Comparison of ENCODE assay signal across 17 cellular contexts in the genomic region with DNA sequence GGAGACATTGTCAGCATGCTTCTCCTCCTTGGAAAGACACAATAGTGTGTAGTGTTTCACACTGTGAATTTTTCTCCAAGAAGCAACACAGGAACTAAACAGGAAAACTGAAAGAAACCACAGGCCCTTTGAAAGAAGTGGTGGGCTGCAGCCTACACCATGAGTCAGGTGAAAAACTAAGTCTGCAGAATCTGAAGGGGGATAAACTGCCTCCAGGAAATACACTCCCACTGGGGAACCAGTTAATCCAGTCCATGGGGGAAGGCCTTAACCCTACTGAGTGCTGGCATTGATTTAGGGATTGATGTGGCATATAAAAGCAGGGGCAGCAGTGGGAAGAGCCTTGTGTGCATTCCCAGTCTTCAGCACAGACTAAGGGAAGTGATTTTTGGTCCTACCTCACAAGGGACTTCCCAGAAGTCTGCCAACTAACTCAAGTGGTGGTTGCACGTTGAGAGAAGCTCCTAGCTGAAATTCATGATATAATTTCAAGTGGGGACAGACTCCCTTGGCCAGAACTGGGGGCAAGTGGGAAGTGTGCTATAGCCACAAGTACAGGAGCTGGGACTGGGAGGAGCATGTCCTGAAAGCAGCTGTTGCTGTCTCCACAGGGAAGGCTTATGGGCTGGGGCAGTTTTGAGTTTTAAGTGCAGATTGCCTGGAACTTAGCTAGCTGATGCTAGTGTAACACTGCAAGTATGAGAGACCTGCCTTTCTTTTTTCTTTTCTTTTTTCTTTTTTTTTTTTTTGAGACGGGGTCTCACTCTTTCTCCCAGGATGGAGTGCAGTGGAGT. TPM values are rescaled to one million over a fixed set of nuclear protein-coding genes. Genes with fewer than 3 reads are reported as not detected.
DNase-seq lines count a peak whose midpoint lies in the region; ATAC-seq and TF ChIP-seq lines count a peak whose summit lies in the region.
"Had no signal": no experiment of that assay in that cellular context is flagged by ENCODE, and none has a peak within 500 bp of the region (broad histone marks: within the 10 kb centered on the region; RNA-seq: fewer than 3 reads in every experiment).

No MANE protein-coding gene starts in this region.

- H3K27ac Mint-ChIP-seq in CD14-positive monocyte = peak overlapping the region in 5 of 7 donors; percentile 7 to 76 (median 29)
- H3K27ac Mint-ChIP-seq: natural killer cell had no signal

- H3K27me3 Mint-ChIP-seq in CD14-positive monocyte (ENCODE audit: low read depth in 3 of 3) = peaks cover 0 to 2% (median 0%) of the 10 kb centered on the region in 3 donors

- H3K9me3 Mint-ChIP-seq in CD14-positive monocyte = peaks cover 0 to 15% (median 5%) of the 10 kb centered on the region in 7 donors
- H3K9me3 Mint-ChIP-seq: natural killer cell had no signal

- peaks cover 3% of the 10 kb centered on the region in 2 donors for H3K36me3 Mint-ChIP-seq in CD14-positive monocyte
- H3K36me3 Mint-ChIP-seq: natural killer cell had no signal

- no peak for TF ChIP-seq CTCF in CD14-positive monocyte (IDR thresholded peaks at IDR 0.05)

- in situ Hi-C loops in SK-MEL-5 (cut with HindIII; ENCODE audit: low pct_unique_long_range_greater_than_20kb, low sequenced_read_pairs) = no loop called here

- intact Hi-C loops in CD14-positive monocyte (cut with micrococcal nuclease) = no loop called here

- peaks cover 43% of the 10 kb centered on the region for H3K4me1 Mint-ChIP-seq in CD14-positive monocyte

- DNase-seq in CD14-positive monocyte (ENCODE audit: low spot score) (no peak), SK-MEL-5 (ENCODE audit: low read depth, low spot score) (peak; percentile 17), NCI-H748 treated with DMSO at 0.1 percent for 48 hours (lab: John Stamatoyannopoulos, UW) (no peak), OCI-M1 (lab: John Stamatoyannopoulos, UW) (no peak)
- DNase-seq: central memory CD4-positive, alpha-beta T cell; DMS53; foreskin melanocyte; left ventricle myocardium superior; MV-4-11; natural killer cell; NCI-H2081 treated with DMSO at 0.1 percent for 48 hours; NCI-H69; retina; substantia nigra had no signal

- no peak overlapping the region for H3K4me3 Mint-ChIP-seq in CD14-positive monocyte
- H3K4me3 Mint-ChIP-seq: natural killer cell had no signal

- ATAC-seq in GM18502 (IDR thresholded peaks at IDR 0.05; ENCODE audit: poor library complexity, unreplicated experiment) = peak; percentile 49
- peak; percentile 74 for ATAC-seq in esophagus mucosa
- ATAC-seq in HG03342 (IDR thresholded peaks at IDR 0.05; ENCODE audit: unreplicated experiment) = no peak
- ATAC-seq: left ventricle myocardium superior, natural killer cell had no signal

RNA-seq across cellular contexts. Expression of a gene that starts 31.3 kb away (rescaled TPM):
- 10 to 100 TPM; 22.9 to 43.9 TPM for polyA plus RNA-seq in CD14-positive monocyte
- 18.7 and 19.7 TPM in 2 replicates for total RNA-seq in SK-MEL-5 (2014; rRNA removed; shearing (Covaris generic))
- 22.4 and 25.5 TPM in 2 replicates for polyA plus RNA-seq in SK-MEL-5 (2015; cell fraction: cytosol; rRNA removed)
- 10.3 and 15.8 TPM in 2 replicates for polyA plus RNA-seq in SK-MEL-5 (2015; cell fraction: nucleus; rRNA removed)
- total RNA-seq in esophagus mucosa = 27.3 TPM

RNA-seq across cellular contexts. Expression of a gene that starts 51.4 kb away (rescaled TPM):
- under 1 TPM; 0.04 to 0.14 TPM for polyA plus RNA-seq in CD14-positive monocyte
- 0.83 and 1.2 TPM in 2 replicates for total RNA-seq in SK-MEL-5 (2014; rRNA removed; shearing (Covaris generic))
- 0.37 and 0.80 TPM in 2 replicates for polyA plus RNA-seq in SK-MEL-5 (2015; cell fraction: cytosol; rRNA removed)
- polyA plus RNA-seq in SK-MEL-5 (2015; cell fraction: nucleus; rRNA removed) = 0.15 and 1.1 TPM in 2 replicates
- total RNA-seq in esophagus mucosa = 0.24 TPM
